In genomic region chr17:8832711-8833352, GRCh38 we compare ENCODE assay signal across 1 cellular context.
TF ChIP-seq lines count a peak whose summit lies in the region.

No MANE protein-coding gene starts in this region.

TF ChIP-seq in GM12878, 131 proteins besides CTCF, POLR2A, EP300 and RAD21 (continued from another document):
- TF ChIP-seq, protein P1, sequence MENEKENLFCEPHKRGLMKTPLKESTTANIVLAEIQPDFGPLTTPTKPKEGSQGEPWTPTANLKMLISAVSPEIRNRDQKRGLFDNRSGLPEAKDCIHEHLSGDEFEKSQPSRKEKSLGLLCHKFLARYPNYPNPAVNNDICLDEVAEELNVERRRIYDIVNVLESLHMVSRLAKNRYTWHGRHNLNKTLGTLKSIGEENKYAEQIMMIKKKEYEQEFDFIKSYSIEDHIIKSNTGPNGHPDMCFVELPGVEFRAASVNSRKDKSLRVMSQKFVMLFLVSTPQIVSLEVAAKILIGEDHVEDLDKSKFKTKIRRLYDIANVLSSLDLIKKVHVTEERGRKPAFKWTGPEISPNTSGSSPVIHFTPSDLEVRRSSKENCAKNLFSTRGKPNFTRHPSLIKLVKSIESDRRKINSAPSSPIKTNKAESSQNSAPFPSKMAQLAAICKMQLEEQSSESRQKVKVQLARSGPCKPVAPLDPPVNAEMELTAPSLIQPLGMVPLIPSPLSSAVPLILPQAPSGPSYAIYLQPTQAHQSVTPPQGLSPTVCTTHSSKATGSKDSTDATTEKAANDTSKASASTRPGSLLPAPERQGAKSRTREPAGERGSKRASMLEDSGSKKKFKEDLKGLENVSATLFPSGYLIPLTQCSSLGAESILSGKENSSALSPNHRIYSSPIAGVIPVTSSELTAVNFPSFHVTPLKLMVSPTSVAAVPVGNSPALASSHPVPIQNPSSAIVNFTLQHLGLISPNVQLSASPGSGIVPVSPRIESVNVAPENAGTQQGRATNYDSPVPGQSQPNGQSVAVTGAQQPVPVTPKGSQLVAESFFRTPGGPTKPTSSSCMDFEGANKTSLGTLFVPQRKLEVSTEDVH (IDR thresholded peaks at IDR 0.05; ENCODE audit: low read depth, partially characterized antibody), result no peak
- TF ChIP-seq ZSCAN29 (IDR thresholded peaks at IDR 0.05), result no peak
- TF ChIP-seq BHLHE40 (IDR thresholded peaks at IDR 0.05; ENCODE audit: borderline replicate concordance in 1 of 2, low read depth in 2 of 2, low read length in 1 of 2), result no peak
- TF ChIP-seq GATAD2B (conservative IDR thresholded peaks at IDR 0.05; ENCODE audit: low read depth), result 0 out of 2 replicates have a peak, but pooled peaks have one; percentile 51
- no peak for TF ChIP-seq BCL11A (IDR thresholded peaks at IDR 0.05; ENCODE audit: low read depth, low read length)
- no peak for TF ChIP-seq BACH1 (IDR thresholded peaks at IDR 0.05; ENCODE audit: borderline replicate concordance)
- no peak for TF ChIP-seq CBX5 (IDR thresholded peaks at IDR 0.05; ENCODE audit: low read depth)
- no peak for TF ChIP-seq SREBF2 (IDR thresholded peaks at IDR 0.05; ENCODE audit: low read length)
- TF ChIP-seq, protein P2, sequence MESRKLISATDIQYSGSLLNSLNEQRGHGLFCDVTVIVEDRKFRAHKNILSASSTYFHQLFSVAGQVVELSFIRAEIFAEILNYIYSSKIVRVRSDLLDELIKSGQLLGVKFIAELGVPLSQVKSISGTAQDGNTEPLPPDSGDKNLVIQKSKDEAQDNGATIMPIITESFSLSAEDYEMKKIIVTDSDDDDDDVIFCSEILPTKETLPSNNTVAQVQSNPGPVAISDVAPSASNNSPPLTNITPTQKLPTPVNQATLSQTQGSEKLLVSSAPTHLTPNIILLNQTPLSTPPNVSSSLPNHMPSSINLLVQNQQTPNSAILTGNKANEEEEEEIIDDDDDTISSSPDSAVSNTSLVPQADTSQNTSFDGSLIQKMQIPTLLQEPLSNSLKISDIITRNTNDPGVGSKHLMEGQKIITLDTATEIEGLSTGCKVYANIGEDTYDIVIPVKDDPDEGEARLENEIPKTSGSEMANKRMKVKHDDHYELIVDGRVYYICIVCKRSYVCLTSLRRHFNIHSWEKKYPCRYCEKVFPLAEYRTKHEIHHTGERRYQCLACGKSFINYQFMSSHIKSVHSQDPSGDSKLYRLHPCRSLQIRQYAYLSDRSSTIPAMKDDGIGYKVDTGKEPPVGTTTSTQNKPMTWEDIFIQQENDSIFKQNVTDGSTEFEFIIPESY (IDR thresholded peaks at IDR 0.05), result peak; percentile 94
- TF ChIP-seq NFXL1 (IDR thresholded peaks at IDR 0.05; ENCODE audit: borderline replicate concordance), result no peak
- no peak for TF ChIP-seq ZNF207 (IDR thresholded peaks at IDR 0.05; ENCODE audit: borderline replicate concordance)
- TF ChIP-seq IKZF1 (conservative IDR thresholded peaks at IDR 0.05), result 0 out of 2 replicates have a peak, but pooled peaks have one; percentile 17
- TF ChIP-seq, protein P3, sequence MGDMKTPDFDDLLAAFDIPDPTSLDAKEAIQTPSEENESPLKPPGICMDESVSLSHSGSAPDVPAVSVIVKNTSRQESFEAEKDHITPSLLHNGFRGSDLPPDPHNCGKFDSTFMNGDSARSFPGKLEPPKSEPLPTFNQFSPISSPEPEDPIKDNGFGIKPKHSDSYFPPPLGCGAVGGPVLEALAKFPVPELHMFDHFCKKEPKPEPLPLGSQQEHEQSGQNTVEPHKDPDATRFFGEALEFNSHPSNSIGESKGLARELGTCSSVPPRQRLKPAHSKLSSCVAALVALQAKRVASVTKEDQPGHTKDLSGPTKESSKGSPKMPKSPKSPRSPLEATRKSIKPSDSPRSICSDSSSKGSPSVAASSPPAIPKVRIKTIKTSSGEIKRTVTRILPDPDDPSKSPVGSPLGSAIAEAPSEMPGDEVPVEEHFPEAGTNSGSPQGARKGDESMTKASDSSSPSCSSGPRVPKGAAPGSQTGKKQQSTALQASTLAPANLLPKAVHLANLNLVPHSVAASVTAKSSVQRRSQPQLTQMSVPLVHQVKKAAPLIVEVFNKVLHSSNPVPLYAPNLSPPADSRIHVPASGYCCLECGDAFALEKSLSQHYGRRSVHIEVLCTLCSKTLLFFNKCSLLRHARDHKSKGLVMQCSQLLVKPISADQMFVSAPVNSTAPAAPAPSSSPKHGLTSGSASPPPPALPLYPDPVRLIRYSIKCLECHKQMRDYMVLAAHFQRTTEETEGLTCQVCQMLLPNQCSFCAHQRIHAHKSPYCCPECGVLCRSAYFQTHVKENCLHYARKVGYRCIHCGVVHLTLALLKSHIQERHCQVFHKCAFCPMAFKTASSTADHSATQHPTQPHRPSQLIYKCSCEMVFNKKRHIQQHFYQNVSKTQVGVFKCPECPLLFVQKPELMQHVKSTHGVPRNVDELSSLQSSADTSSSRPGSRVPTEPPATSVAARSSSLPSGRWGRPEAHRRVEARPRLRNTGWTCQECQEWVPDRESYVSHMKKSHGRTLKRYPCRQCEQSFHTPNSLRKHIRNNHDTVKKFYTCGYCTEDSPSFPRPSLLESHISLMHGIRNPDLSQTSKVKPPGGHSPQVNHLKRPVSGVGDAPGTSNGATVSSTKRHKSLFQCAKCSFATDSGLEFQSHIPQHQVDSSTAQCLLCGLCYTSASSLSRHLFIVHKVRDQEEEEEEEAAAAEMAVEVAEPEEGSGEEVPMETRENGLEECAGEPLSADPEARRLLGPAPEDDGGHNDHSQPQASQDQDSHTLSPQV (IDR thresholded peaks at IDR 0.05), result no peak
- no peak for TF ChIP-seq NRF1 (conservative IDR thresholded peaks at IDR 0.05; ENCODE audit: low read depth, low read length)
- no peak for TF ChIP-seq TAF1 (IDR thresholded peaks at IDR 0.05; ENCODE audit: borderline replicate concordance, low read depth, low read length)
- no peak for TF ChIP-seq ZNF384 (IDR thresholded peaks at IDR 0.05; ENCODE audit: borderline replicate concordance, low read depth, low read length)
- TF ChIP-seq, protein P4, sequence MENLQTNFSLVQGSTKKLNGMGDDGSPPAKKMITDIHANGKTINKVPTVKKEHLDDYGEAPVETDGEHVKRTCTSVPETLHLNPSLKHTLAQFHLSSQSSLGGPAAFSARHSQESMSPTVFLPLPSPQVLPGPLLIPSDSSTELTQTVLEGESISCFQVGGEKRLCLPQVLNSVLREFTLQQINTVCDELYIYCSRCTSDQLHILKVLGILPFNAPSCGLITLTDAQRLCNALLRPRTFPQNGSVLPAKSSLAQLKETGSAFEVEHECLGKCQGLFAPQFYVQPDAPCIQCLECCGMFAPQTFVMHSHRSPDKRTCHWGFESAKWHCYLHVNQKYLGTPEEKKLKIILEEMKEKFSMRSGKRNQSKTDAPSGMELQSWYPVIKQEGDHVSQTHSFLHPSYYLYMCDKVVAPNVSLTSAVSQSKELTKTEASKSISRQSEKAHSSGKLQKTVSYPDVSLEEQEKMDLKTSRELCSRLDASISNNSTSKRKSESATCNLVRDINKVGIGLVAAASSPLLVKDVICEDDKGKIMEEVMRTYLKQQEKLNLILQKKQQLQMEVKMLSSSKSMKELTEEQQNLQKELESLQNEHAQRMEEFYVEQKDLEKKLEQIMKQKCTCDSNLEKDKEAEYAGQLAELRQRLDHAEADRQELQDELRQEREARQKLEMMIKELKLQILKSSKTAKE (IDR thresholded peaks at IDR 0.05; ENCODE audit: low read depth, poor library complexity, severe bottlenecking), result no peak
- TF ChIP-seq NR2C1 (IDR thresholded peaks at IDR 0.05), result no peak
- TF ChIP-seq USF2 (IDR thresholded peaks at IDR 0.05; ENCODE audit: borderline replicate concordance, low read depth, low read length), result no peak
- TF ChIP-seq, protein P5, sequence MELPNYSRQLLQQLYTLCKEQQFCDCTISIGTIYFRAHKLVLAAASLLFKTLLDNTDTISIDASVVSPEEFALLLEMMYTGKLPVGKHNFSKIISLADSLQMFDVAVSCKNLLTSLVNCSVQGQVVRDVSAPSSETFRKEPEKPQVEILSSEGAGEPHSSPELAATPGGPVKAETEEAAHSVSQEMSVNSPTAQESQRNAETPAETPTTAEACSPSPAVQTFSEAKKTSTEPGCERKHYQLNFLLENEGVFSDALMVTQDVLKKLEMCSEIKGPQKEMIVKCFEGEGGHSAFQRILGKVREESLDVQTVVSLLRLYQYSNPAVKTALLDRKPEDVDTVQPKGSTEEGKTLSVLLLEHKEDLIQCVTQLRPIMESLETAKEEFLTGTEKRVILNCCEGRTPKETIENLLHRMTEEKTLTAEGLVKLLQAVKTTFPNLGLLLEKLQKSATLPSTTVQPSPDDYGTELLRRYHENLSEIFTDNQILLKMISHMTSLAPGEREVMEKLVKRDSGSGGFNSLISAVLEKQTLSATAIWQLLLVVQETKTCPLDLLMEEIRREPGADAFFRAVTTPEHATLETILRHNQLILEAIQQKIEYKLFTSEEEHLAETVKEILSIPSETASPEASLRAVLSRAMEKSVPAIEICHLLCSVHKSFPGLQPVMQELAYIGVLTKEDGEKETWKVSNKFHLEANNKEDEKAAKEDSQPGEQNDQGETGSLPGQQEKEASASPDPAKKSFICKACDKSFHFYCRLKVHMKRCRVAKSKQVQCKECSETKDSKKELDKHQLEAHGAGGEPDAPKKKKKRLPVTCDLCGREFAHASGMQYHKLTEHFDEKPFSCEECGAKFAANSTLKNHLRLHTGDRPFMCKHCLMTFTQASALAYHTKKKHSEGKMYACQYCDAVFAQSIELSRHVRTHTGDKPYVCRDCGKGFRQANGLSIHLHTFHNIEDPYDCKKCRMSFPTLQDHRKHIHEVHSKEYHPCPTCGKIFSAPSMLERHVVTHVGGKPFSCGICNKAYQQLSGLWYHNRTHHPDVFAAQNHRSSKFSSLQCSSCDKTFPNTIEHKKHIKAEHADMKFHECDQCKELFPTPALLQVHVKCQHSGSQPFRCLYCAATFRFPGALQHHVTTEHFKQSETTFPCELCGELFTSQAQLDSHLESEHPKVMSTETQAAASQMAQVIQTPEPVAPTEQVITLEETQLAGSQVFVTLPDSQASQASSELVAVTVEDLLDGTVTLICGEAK (IDR thresholded peaks at IDR 0.05; ENCODE audit: borderline replicate concordance), result no peak
- TF ChIP-seq CEBPB (IDR thresholded peaks at IDR 0.05; ENCODE audit: borderline replicate concordance in 1 of 2, low read depth in 2 of 2, low read length in 2 of 2), result no peak
- no peak for TF ChIP-seq IKZF2 (IDR thresholded peaks at IDR 0.05)
- TF ChIP-seq JUND (IDR thresholded peaks at IDR 0.05; ENCODE audit: low read depth, low read length), result no peak
- no peak for TF ChIP-seq PML (IDR thresholded peaks at IDR 0.05; ENCODE audit: low read length)
- no peak for TF ChIP-seq HDGF (IDR thresholded peaks at IDR 0.05)
- peak; percentile 17 for TF ChIP-seq MEF2B (IDR thresholded peaks at IDR 0.05; ENCODE audit: partially characterized antibody, poor library complexity, severe bottlenecking)
- TF ChIP-seq LARP7 (IDR thresholded peaks at IDR 0.05), result no peak
- 0 out of 2 replicates have a peak, but pooled peaks have one; percentile 27 for TF ChIP-seq POLR2AphosphoS5 (IDR thresholded peaks at IDR 0.05; ENCODE audit: low read length)
- TF ChIP-seq DPF2 (IDR thresholded peaks at IDR 0.05), result no peak
- no peak for TF ChIP-seq YY1 (IDR thresholded peaks at IDR 0.05; ENCODE audit: low read depth, low read length)
- TF ChIP-seq ASH2L (IDR thresholded peaks at IDR 0.05; ENCODE audit: borderline replicate concordance, low read depth), result no peak
- no peak for TF ChIP-seq SIX5 (IDR thresholded peaks at IDR 0.05; ENCODE audit: low read depth, low read length, severe bottlenecking)
- no peak for TF ChIP-seq PRDM15 (CRISPR knock-in tag; IDR thresholded peaks at IDR 0.05)
- TF ChIP-seq EGR1 (IDR thresholded peaks at IDR 0.05; ENCODE audit: borderline replicate concordance in 1 of 2, low read depth in 2 of 2, low read length in 2 of 2), result no peak
- no peak for TF ChIP-seq CHD4 (IDR thresholded peaks at IDR 0.05)
